1 cellular context compared by ENCODE assay signal in the genomic region with DNA sequence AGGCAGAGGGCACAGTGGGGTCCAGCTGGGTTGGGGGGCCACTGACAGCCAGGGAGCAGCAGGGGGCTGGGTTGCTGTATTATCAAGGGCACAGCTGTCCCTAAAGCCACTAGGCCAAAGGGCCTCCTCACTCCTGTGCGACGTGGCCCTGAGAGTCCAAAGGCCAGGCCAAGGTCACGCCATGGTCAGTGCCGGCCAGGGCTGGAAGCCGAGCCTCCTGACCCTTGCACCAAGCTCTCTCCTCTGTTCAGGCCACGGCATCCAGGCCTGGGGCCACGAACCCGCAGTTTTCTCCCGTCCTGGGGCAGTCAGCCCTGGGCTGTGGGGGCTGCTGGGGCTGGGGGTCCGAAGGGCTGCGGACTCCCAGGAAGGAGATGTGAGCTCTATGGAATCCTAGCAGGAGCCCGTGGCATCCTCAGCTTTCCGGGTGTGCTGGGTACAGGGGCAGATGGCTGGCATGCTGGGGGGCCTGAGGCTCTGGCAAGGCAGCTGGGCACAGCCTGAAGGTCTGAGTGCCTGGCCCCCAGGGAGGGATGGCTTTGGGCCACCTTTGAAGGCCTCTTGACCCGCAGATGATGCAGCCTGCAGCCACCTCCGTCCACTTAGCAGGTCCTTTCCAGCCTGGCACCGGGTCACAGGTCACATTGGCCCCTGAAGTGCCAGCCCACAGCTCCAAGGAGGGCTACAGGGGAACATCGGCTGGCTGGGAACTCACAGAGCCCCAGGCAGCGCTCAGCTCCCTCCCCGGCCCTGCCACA.
TF ChIP-seq lines count a peak whose summit lies in the region.

No MANE protein-coding gene starts in this region.

TF ChIP-seq in HepG2, 621 proteins besides CTCF, POLR2A, EP300 and RAD21 (continued from another document and continues in another):
- TF ChIP-seq, protein P1, sequence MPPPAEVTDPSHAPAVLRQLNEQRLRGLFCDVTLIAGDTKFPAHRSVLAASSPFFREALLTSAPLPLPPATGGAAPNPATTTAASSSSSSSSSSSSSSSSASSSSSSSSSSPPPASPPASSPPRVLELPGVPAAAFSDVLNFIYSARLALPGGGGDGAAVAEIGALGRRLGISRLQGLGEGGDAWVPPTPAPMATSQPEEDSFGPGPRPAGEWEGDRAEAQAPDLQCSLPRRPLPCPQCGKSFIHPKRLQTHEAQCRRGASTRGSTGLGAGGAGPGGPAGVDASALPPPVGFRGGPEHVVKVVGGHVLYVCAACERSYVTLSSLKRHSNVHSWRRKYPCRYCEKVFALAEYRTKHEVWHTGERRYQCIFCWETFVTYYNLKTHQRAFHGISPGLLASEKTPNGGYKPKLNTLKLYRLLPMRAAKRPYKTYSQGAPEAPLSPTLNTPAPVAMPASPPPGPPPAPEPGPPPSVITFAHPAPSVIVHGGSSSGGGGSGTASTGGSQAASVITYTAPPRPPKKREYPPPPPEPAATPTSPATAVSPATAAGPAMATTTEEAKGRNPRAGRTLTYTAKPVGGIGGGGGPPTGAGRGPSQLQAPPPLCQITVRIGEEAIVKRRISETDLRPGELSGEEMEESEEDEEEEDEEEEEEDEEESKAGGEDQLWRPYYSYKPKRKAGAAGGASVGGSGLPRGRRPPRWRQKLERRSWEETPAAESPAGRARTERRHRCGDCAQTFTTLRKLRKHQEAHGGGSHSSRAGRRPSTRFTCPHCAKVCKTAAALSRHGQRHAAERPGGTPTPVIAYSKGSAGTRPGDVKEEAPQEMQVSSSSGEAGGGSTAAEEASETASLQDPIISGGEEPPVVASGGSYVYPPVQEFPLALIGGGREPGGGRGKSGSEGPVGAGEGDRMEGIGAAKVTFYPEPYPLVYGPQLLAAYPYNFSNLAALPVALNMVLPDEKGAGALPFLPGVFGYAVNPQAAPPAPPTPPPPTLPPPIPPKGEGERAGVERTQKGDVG (CRISPR knock-in tag; IDR thresholded peaks at IDR 0.05; ENCODE audit: borderline replicate concordance): 0 out of 2 replicates have a peak, but pooled peaks have one; percentile 59
- TF ChIP-seq SAP130 (CRISPR knock-in tag; IDR thresholded peaks at IDR 0.05; ENCODE audit: low read depth) (peak; percentile 83), HNRNPUL1 (IDR thresholded peaks at IDR 0.05; ENCODE audit: low read depth, low read length) (no peak), AGO2 (optimal IDR thresholded peaks at IDR 0.05; ENCODE audit: low read depth, low read length) (no peak), MED1 (CRISPR knock-in tag; IDR thresholded peaks at IDR 0.05) (peak; percentile 90), ZMYM2 (CRISPR knock-in tag; IDR thresholded peaks at IDR 0.05) (peak; percentile 98), NCOA2 (CRISPR knock-in tag; IDR thresholded peaks at IDR 0.05) (peak; percentile 58), ARHGAP35 (CRISPR knock-in tag; IDR thresholded peaks at IDR 0.05; ENCODE audit: borderline replicate concordance) (no peak; the same call in 1 of the 2 replicates), JUND (CRISPR knock-in tag; IDR thresholded peaks at IDR 0.05) (peak; percentile 67; the same call in 1 of the 2 replicates), BRD4 (CRISPR knock-in tag; IDR thresholded peaks at IDR 0.05) (peak; percentile 55), GATAD2A (CRISPR knock-in tag; IDR thresholded peaks at IDR 0.05) (peak; percentile 76), ZFP37 (CRISPR knock-in tag; IDR thresholded peaks at IDR 0.05; ENCODE audit: borderline replicate concordance) (peak; percentile 64; the same call in 1 of the 2 replicates), RXRA (CRISPR knock-in tag; IDR thresholded peaks at IDR 0.05) (peak; percentile 98), NFYC (CRISPR knock-in tag; IDR thresholded peaks at IDR 0.05) (no peak), IRF2 (CRISPR knock-in tag; IDR thresholded peaks at IDR 0.05) (peak; percentile 62; the same call in 1 of the 2 replicates), ZNF350 (CRISPR knock-in tag; IDR thresholded peaks at IDR 0.05; ENCODE audit: borderline replicate concordance, low read depth) (peak; percentile 74; the same call in 1 of the 2 replicates), HDAC2 (CRISPR knock-in tag; IDR thresholded peaks at IDR 0.05) (peak; percentile 94), KLF12 (CRISPR knock-in tag; IDR thresholded peaks at IDR 0.05; ENCODE audit: borderline replicate concordance) (no peak), NRL (CRISPR knock-in tag; IDR thresholded peaks at IDR 0.05; ENCODE audit: borderline replicate concordance) (peak; percentile 44; the same call in 1 of the 2 replicates), NAIF1 (CRISPR knock-in tag; IDR thresholded peaks at IDR 0.05; ENCODE audit: borderline replicate concordance) (no peak), MYC (CRISPR knock-in tag; IDR thresholded peaks at IDR 0.05; ENCODE audit: borderline replicate concordance) (peak; percentile 72; the same call in 1 of the 2 replicates)
- TF ChIP-seq, protein P2, sequence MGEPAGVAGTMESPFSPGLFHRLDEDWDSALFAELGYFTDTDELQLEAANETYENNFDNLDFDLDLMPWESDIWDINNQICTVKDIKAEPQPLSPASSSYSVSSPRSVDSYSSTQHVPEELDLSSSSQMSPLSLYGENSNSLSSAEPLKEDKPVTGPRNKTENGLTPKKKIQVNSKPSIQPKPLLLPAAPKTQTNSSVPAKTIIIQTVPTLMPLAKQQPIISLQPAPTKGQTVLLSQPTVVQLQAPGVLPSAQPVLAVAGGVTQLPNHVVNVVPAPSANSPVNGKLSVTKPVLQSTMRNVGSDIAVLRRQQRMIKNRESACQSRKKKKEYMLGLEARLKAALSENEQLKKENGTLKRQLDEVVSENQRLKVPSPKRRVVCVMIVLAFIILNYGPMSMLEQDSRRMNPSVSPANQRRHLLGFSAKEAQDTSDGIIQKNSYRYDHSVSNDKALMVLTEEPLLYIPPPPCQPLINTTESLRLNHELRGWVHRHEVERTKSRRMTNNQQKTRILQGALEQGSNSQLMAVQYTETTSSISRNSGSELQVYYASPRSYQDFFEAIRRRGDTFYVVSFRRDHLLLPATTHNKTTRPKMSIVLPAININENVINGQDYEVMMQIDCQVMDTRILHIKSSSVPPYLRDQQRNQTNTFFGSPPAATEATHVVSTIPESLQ (CRISPR knock-in tag; conservative IDR thresholded peaks at IDR 0.05): no peak
- TF ChIP-seq, protein P3, sequence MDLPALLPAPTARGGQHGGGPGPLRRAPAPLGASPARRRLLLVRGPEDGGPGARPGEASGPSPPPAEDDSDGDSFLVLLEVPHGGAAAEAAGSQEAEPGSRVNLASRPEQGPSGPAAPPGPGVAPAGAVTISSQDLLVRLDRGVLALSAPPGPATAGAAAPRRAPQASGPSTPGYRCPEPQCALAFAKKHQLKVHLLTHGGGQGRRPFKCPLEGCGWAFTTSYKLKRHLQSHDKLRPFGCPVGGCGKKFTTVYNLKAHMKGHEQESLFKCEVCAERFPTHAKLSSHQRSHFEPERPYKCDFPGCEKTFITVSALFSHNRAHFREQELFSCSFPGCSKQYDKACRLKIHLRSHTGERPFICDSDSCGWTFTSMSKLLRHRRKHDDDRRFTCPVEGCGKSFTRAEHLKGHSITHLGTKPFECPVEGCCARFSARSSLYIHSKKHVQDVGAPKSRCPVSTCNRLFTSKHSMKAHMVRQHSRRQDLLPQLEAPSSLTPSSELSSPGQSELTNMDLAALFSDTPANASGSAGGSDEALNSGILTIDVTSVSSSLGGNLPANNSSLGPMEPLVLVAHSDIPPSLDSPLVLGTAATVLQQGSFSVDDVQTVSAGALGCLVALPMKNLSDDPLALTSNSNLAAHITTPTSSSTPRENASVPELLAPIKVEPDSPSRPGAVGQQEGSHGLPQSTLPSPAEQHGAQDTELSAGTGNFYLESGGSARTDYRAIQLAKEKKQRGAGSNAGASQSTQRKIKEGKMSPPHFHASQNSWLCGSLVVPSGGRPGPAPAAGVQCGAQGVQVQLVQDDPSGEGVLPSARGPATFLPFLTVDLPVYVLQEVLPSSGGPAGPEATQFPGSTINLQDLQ (CRISPR knock-in tag; IDR thresholded peaks at IDR 0.05): no peak
- TF ChIP-seq, protein P4, sequence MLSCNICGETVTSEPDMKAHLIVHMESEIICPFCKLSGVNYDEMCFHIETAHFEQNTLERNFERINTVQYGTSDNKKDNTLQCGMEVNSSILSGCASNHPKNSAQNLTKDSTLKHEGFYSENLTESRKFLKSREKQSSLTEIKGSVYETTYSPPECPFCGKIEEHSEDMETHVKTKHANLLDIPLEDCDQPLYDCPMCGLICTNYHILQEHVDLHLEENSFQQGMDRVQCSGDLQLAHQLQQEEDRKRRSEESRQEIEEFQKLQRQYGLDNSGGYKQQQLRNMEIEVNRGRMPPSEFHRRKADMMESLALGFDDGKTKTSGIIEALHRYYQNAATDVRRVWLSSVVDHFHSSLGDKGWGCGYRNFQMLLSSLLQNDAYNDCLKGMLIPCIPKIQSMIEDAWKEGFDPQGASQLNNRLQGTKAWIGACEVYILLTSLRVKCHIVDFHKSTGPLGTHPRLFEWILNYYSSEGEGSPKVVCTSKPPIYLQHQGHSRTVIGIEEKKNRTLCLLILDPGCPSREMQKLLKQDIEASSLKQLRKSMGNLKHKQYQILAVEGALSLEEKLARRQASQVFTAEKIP (CRISPR knock-in tag; IDR thresholded peaks at IDR 0.05; ENCODE audit: borderline replicate concordance): no peak
- TF ChIP-seq, protein P5, sequence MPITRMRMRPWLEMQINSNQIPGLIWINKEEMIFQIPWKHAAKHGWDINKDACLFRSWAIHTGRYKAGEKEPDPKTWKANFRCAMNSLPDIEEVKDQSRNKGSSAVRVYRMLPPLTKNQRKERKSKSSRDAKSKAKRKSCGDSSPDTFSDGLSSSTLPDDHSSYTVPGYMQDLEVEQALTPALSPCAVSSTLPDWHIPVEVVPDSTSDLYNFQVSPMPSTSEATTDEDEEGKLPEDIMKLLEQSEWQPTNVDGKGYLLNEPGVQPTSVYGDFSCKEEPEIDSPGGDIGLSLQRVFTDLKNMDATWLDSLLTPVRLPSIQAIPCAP (CRISPR knock-in tag; IDR thresholded peaks at IDR 0.05; ENCODE audit: low read depth): no peak
- TF ChIP-seq, protein P6, sequence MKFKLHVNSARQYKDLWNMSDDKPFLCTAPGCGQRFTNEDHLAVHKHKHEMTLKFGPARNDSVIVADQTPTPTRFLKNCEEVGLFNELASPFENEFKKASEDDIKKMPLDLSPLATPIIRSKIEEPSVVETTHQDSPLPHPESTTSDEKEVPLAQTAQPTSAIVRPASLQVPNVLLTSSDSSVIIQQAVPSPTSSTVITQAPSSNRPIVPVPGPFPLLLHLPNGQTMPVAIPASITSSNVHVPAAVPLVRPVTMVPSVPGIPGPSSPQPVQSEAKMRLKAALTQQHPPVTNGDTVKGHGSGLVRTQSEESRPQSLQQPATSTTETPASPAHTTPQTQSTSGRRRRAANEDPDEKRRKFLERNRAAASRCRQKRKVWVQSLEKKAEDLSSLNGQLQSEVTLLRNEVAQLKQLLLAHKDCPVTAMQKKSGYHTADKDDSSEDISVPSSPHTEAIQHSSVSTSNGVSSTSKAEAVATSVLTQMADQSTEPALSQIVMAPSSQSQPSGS (CRISPR knock-in tag; IDR thresholded peaks at IDR 0.05): peak; percentile 39; the same call in 1 of the 2 replicates
- TF ChIP-seq, protein P7, sequence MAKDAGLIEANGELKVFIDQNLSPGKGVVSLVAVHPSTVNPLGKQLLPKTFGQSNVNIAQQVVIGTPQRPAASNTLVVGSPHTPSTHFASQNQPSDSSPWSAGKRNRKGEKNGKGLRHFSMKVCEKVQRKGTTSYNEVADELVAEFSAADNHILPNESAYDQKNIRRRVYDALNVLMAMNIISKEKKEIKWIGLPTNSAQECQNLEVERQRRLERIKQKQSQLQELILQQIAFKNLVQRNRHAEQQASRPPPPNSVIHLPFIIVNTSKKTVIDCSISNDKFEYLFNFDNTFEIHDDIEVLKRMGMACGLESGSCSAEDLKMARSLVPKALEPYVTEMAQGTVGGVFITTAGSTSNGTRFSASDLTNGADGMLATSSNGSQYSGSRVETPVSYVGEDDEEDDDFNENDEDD (CRISPR knock-in tag; IDR thresholded peaks at IDR 0.05; ENCODE audit: borderline replicate concordance): no peak
- TF ChIP-seq, protein P8, sequence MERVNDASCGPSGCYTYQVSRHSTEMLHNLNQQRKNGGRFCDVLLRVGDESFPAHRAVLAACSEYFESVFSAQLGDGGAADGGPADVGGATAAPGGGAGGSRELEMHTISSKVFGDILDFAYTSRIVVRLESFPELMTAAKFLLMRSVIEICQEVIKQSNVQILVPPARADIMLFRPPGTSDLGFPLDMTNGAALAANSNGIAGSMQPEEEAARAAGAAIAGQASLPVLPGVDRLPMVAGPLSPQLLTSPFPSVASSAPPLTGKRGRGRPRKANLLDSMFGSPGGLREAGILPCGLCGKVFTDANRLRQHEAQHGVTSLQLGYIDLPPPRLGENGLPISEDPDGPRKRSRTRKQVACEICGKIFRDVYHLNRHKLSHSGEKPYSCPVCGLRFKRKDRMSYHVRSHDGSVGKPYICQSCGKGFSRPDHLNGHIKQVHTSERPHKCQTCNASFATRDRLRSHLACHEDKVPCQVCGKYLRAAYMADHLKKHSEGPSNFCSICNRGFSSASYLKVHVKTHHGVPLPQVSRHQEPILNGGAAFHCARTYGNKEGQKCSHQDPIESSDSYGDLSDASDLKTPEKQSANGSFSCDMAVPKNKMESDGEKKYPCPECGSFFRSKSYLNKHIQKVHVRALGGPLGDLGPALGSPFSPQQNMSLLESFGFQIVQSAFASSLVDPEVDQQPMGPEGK (CRISPR knock-in tag; IDR thresholded peaks at IDR 0.05): peak; percentile 74
- TF ChIP-seq, protein P9, sequence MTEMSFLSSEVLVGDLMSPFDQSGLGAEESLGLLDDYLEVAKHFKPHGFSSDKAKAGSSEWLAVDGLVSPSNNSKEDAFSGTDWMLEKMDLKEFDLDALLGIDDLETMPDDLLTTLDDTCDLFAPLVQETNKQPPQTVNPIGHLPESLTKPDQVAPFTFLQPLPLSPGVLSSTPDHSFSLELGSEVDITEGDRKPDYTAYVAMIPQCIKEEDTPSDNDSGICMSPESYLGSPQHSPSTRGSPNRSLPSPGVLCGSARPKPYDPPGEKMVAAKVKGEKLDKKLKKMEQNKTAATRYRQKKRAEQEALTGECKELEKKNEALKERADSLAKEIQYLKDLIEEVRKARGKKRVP (CRISPR knock-in tag; IDR thresholded peaks at IDR 0.05): no peak
- TF ChIP-seq, protein P10, sequence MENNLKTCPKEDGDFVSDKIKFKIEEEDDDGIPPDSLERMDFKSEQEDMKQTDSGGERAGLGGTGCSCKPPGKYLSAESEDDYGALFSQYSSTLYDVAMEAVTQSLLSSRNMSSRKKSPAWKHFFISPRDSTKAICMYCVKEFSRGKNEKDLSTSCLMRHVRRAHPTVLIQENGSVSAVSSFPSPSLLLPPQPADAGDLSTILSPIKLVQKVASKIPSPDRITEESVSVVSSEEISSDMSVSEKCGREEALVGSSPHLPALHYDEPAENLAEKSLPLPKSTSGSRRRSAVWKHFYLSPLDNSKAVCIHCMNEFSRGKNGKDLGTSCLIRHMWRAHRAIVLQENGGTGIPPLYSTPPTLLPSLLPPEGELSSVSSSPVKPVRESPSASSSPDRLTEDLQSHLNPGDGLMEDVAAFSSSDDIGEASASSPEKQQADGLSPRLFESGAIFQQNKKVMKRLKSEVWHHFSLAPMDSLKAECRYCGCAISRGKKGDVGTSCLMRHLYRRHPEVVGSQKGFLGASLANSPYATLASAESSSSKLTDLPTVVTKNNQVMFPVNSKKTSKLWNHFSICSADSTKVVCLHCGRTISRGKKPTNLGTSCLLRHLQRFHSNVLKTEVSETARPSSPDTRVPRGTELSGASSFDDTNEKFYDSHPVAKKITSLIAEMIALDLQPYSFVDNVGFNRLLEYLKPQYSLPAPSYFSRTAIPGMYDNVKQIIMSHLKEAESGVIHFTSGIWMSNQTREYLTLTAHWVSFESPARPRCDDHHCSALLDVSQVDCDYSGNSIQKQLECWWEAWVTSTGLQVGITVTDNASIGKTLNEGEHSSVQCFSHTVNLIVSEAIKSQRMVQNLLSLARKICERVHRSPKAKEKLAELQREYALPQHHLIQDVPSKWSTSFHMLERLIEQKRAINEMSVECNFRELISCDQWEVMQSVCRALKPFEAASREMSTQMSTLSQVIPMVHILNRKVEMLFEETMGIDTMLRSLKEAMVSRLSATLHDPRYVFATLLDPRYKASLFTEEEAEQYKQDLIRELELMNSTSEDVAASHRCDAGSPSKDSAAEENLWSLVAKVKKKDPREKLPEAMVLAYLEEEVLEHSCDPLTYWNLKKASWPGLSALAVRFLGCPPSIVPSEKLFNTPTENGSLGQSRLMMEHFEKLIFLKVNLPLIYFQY (CRISPR knock-in tag; IDR thresholded peaks at IDR 0.05; ENCODE audit: borderline replicate concordance): no peak; the same call in 1 of the 2 replicates
